9 cellular contexts compared by ENCODE assay signal in the genomic region with DNA sequence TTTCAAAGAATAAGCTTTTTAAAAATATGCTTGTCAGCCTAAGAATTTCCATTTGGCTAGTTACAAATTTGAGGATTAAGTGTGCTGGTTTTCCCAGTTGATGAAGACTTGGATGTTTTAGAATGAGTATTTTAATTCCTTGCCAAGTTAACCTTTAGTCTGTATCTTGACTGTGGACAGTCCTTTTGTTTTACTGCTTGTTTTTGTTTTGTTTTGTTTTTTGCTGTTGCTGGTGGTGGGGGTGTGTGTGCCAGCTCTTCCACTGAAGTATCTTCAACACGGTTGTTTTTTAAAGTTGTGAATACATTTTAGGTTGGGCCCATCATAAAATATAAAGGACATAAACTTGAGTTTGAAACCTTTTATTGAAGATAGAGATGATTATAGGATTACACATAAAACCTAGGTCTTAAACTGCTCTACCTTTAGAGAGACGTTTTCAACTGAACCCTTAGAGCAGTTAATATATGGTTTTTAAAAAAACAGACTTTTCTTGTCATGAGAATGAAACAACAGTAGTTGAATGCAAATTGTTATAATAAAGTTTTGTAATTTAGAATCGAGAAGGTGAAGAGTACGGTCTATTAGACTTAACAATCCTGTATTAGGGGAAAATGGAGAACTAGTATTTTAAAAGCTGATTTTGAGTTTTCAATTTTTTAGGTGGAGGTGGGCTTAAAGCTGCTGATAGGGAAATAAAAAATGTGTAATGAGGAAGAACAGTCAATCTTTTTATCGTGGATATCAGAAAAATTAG. TPM values are rescaled to one million over a fixed set of nuclear protein-coding genes. Genes with fewer than 3 reads are reported as not detected.
DNase-seq lines count a peak whose midpoint lies in the region; ATAC-seq and TF ChIP-seq lines count a peak whose summit lies in the region.
"Had no signal": no experiment of that assay in that cellular context is flagged by ENCODE, and none has a peak within 500 bp of the region (broad histone marks: within the 10 kb centered on the region; RNA-seq: fewer than 3 reads in every experiment).

No MANE protein-coding gene starts in this region.

- H3K4me1 ChIP-seq in mesodermal cell (ENCODE audit: control insufficient read depth, insufficient read depth, low read length, poor library complexity, severe bottlenecking) (peaks cover 21% of the 10 kb centered on the region), thyroid gland (peaks cover 38 to 42% of the 10 kb centered on the region in 2 donors)

- no peak for TF ChIP-seq POLR2A in thyroid gland (IDR thresholded peaks at IDR 0.05)

- peaks cover 11% of the 10 kb centered on the region for H3K36me3 ChIP-seq in mesodermal cell (ENCODE audit: control insufficient read depth, insufficient read depth, low read length)
- no peaks in the 10 kb centered on the region for H3K36me3 ChIP-seq in thyroid gland

- no peak for TF ChIP-seq CTCF in chondrocyte (IDR thresholded peaks at IDR 0.05)
- TF ChIP-seq CTCF in thyroid gland (IDR thresholded peaks at IDR 0.05) = no peak

- no peak for DNase-seq in activated T-cell treated with anti-CD3 and anti-CD28 coated beads, Interleukin-2, amount 50 U/mL, for 24 hours
- DNase-seq in activated T-cell treated with anti-CD3 and anti-CD28 coated beads for 4 hours (no peak), chondrocyte (ENCODE audit: low spot score) (no peak), thyroid gland (no peak), DMS53 (lab: John Stamatoyannopoulos, UW) (no peak), HK-2 (ENCODE audit: unreplicated experiment) (no peak)

- intact Hi-C loops in thyroid gland (cut with DNase I) = no loop called here

- no peaks in the 10 kb centered on the region for H3K27me3 ChIP-seq in thyroid gland

- no peaks in the 10 kb centered on the region for H3K27me3 Mint-ChIP-seq in activated T-cell treated with anti-CD3 and anti-CD28 coated beads, Interleukin-2, amount 50 U/mL, for 24 hours
- no peaks in the 10 kb centered on the region for H3K27me3 Mint-ChIP-seq in chondrocyte (ENCODE audit: low read depth)

- H3K27ac ChIP-seq in mesodermal cell (ENCODE audit: low read depth, low read length, severe bottlenecking) (no peak overlapping the region), thyroid gland (peak overlapping the region in 2 of 3 donors; percentile 98)

- 72 to 77% methylated on average over 3 of the region's 5 CpGs for WGBS in mesodermal cell (ENCODE audit: insufficient coverage in 2 of 2), 2 experiments
- 55 to 58% methylated on average over 5 of the region's 5 CpGs for WGBS in thyroid gland, 2 donors

- H3K4me1 Mint-ChIP-seq in activated T-cell treated with anti-CD3 and anti-CD28 coated beads, Interleukin-2, amount 50 U/mL, for 24 hours (ENCODE audit: low read depth) = peaks cover 50% of the 10 kb centered on the region
- peaks cover 56% of the 10 kb centered on the region for H3K4me1 Mint-ChIP-seq in chondrocyte (ENCODE audit: low read depth)

- no peak for ATAC-seq in HG03460 (IDR thresholded peaks at IDR 0.05; ENCODE audit: unreplicated experiment)

- H3K27ac Mint-ChIP-seq in activated T-cell treated with anti-CD3 and anti-CD28 coated beads, Interleukin-2, amount 50 U/mL, for 24 hours = no peak overlapping the region
- peak overlapping the region; percentile 82 for H3K27ac Mint-ChIP-seq in chondrocyte (ENCODE audit: unreplicated experiment)
- H3K27ac Mint-ChIP-seq: T-helper 1 cell treated with Interleukin-12 subunit alpha and Interleukin-12 subunit beta and Interleukin-4 antibody, amounts not matched to agents 30 μg/mL and 1 μg/mL, for 36 hours had no signal

- peak overlapping the region; percentile 13 for H3K4me3 Mint-ChIP-seq in activated T-cell treated with anti-CD3 and anti-CD28 coated beads, Interleukin-2, amount 50 U/mL, for 24 hours
- peak overlapping the region; percentile 71 for H3K4me3 Mint-ChIP-seq in chondrocyte (ENCODE audit: unreplicated experiment)

- peak overlapping the region; percentile 97 for H3K4me3 ChIP-seq in mesodermal cell (ENCODE audit: extremely low read depth, insufficient read depth, low read length, poor library complexity, severe bottlenecking)
- H3K4me3 ChIP-seq in thyroid gland (replicated peaks in 1 of 3) = no peak overlapping the region

- peaks cover 15% of the 10 kb centered on the region for H3K36me3 Mint-ChIP-seq in activated T-cell treated with anti-CD3 and anti-CD28 coated beads, Interleukin-2, amount 50 U/mL, for 24 hours (ENCODE audit: low read depth)
- H3K36me3 Mint-ChIP-seq in chondrocyte (ENCODE audit: low read depth) = no peaks in the 10 kb centered on the region

- no peaks in the 10 kb centered on the region for H3K9me3 Mint-ChIP-seq in activated T-cell treated with anti-CD3 and anti-CD28 coated beads, Interleukin-2, amount 50 U/mL, for 24 hours
- no peaks in the 10 kb centered on the region for H3K9me3 Mint-ChIP-seq in chondrocyte (ENCODE audit: low read depth)
- H3K9me3 Mint-ChIP-seq: T-helper 1 cell treated with Interleukin-12 subunit alpha and Interleukin-12 subunit beta and Interleukin-4 antibody, amounts not matched to agents 30 μg/mL and 1 μg/mL, for 36 hours had no signal

- H3K9me3 ChIP-seq in mesodermal cell (ENCODE audit: control insufficient read depth, low read length) (no peaks in the 10 kb centered on the region), thyroid gland (no peaks in the 10 kb centered on the region)

RNA-seq across cellular contexts. Expression of a gene that starts 3.9 kb away (rescaled TPM):
- 189 to 266 TPM (median 195 TPM) in 3 replicates for total RNA-seq in chondrocyte
- 192 TPM for polyA plus RNA-seq in mesodermal cell (2013, experiment 1 of 2)
- 196 TPM for polyA plus RNA-seq in mesodermal cell (2013, experiment 2 of 2)
- total RNA-seq in thyroid gland = 100 to 1,000 TPM in 2 of 4 donors, 10 to 100 TPM in 2; 90.3 to 134 (median 101) TPM
